Comparison of ENCODE assay signal across 8 cellular contexts in genomic region chr5:78887384-78888118, GRCh38.
DNase-seq lines count a peak whose midpoint lies in the region; ATAC-seq and TF ChIP-seq lines count a peak whose summit lies in the region.

No MANE protein-coding gene starts in this region.

- CTCF ChIA-PET in activated CD4-positive, alpha-beta memory T cell treated with anti-CD3 and anti-CD28 coated beads for 36 hours (lab: Charles Lee): interaction anchor here (0.7 to 3.9 kb wide), 5 partner anchors 10 to 245 kb away, joined by 3 to 27 read pairs (median 4); partner anchors contain the start of gene ARSB

- intact Hi-C loops in activated CD4-positive, alpha-beta memory T cell treated with anti-CD3 and anti-CD28 coated beads for 36 hours (cut with micrococcal nuclease): loop anchor here (2.0 kb wide), 1 partner anchor 97 kb away; the partner anchor contains the start of gene ARSB

- H3K9me3 Mint-ChIP-seq in activated CD4-positive, alpha-beta memory T cell treated with anti-CD3 and anti-CD28 coated beads for 36 hours: no peaks in the 10 kb centered on the region

- H3K27me3 Mint-ChIP-seq in activated CD4-positive, alpha-beta memory T cell treated with anti-CD3 and anti-CD28 coated beads for 36 hours: no peaks in the 10 kb centered on the region

- H3K4me3 ChIP-seq in foreskin fibroblast (ENCODE audit: low read depth in 1 of 2, low read length in 2 of 2): no peak overlapping the region

- peak; percentile 11 for DNase-seq in activated CD4-positive, alpha-beta memory T cell treated with anti-CD3 and anti-CD28 coated beads for 36 hours
- DNase-seq in NCI-H2196 treated with DMSO at 0.1 percent for 48 hours (lab: John Stamatoyannopoulos, UW; ENCODE audit: unreplicated experiment) (no peak), ACHN (no peak), NCI-H345 treated with DMSO at 0.1 percent for 48 hours (lab: John Stamatoyannopoulos, UW; ENCODE audit: unreplicated experiment) (no peak), foreskin fibroblast (no peak)

- H3K36me3 Mint-ChIP-seq in activated CD4-positive, alpha-beta memory T cell treated with anti-CD3 and anti-CD28 coated beads for 36 hours: no peaks in the 10 kb centered on the region

- peaks cover 12% of the 10 kb centered on the region for H3K4me1 Mint-ChIP-seq in activated CD4-positive, alpha-beta memory T cell treated with anti-CD3 and anti-CD28 coated beads for 36 hours (ENCODE audit: low read depth)

- H3K27ac Mint-ChIP-seq in activated CD4-positive, alpha-beta memory T cell treated with anti-CD3 and anti-CD28 coated beads for 36 hours: no peak overlapping the region

- ATAC-seq in GM19468 (IDR thresholded peaks at IDR 0.05; ENCODE audit: extremely low read depth, unreplicated experiment): peak; percentile 90
- ATAC-seq in HG03175 (IDR thresholded peaks at IDR 0.05; ENCODE audit: unreplicated experiment): peak; percentile 99

- H3K4me3 Mint-ChIP-seq in activated CD4-positive, alpha-beta memory T cell treated with anti-CD3 and anti-CD28 coated beads for 36 hours: no peak overlapping the region

- in situ Hi-C loops in ACHN (cut with HindIII; ENCODE audit: low pct_ligation_motif_present, low pct_unique_long_range_greater_than_20kb, low sequenced_read_pairs): no loop called here

- TF ChIP-seq CTCF in GM12872 (IDR thresholded peaks at IDR 0.05; ENCODE audit: insufficient read depth, low read depth, low read length): peak; percentile 33; the same call in 2 of the 3 replicates
- TF ChIP-seq CTCF in foreskin fibroblast (IDR thresholded peaks at IDR 0.05; ENCODE audit: low read depth, low read length): no peak

- POLR2A ChIA-PET in activated CD4-positive, alpha-beta memory T cell treated with anti-CD3 and anti-CD28 coated beads for 36 hours (lab: Charles Lee): no interaction called here
